20 cellular contexts compared by ENCODE assay signal in the genomic region with DNA sequence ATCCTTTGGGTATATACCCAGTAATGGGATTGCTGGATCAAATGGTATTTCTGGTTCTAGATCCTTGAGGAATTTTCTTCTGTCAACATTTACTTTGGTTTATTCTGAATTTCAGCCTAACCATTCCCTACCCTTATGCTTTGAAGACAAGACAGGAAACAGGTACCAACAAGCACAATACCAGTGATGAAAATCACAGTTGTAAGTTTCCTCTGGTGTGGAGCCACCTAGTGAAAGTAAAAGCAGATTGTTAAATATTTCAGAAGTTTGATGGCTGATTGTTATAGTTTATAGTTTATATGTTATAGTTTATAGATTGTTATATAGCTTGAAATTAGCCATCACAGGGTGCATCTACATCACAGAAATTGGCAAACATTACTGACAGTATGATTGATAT.
DNase-seq lines count a peak whose midpoint lies in the region; ATAC-seq and TF ChIP-seq lines count a peak whose summit lies in the region.
"Had no signal": no experiment of that assay in that cellular context is flagged by ENCODE, and none has a peak within 500 bp of the region (broad histone marks: within the 10 kb centered on the region; RNA-seq: fewer than 3 reads in every experiment).

No MANE protein-coding gene starts in this region.

- intact Hi-C loops in testis (cut with DNase I; ENCODE audit: low total_unique reads), result no loop called here

- no peaks in the 10 kb centered on the region for H3K4me1 ChIP-seq in testis
- H3K4me1 ChIP-seq: left lung, tibial artery had no signal

- DNase-seq in A172 (ENCODE audit: low spot score), result peak; percentile 2
- peak; percentile 6 for DNase-seq in HCEC 1CT
- peak; percentile 9 for DNase-seq in OCI-M1 (lab: John Stamatoyannopoulos, UW)
- DNase-seq in epithelial cell of esophagus (ENCODE audit: low read depth), result peak; percentile 60
- DNase-seq in NCI-H345 (lab: John Stamatoyannopoulos, UW), result no peak
- DNase-seq in testis, result no peak
- DNase-seq: activated B cell treated with CpG ODN at 0.5 μM for 24 hours; activated CD8-positive, alpha-beta T cell treated with anti-CD3 and anti-CD28 coated beads for 36 hours; anterior cingulate cortex; effector memory CD8-positive, alpha-beta T cell; head of caudate nucleus; left lung; mucosa of descending colon; NCI-H1417 treated with DMSO at 0.1 percent for 48 hours; NCI-H2171; stimulated activated CD4-positive, alpha-beta T cell treated with anti-CD3 and anti-CD28 coated beads, Interleukin-2, amount 100 ng/mL, for 24 hours; T-helper 9 cell; tibial artery had no signal

- no peak overlapping the region for H3K27ac ChIP-seq in testis
- H3K27ac ChIP-seq: left lung, tibial artery had no signal

- TF ChIP-seq CTCF in epithelial cell of esophagus (IDR thresholded peaks at IDR 0.05; ENCODE audit: insufficient read depth, low read depth, low read length, missing control alignments) (peak; percentile 52), testis (IDR thresholded peaks at IDR 0.05) (no peak)

- H3K9me3 ChIP-seq in testis, result no peaks in the 10 kb centered on the region
- H3K9me3 ChIP-seq: mucosa of descending colon, tibial artery had no signal

- ATAC-seq in GM21381 (IDR thresholded peaks at IDR 0.05; ENCODE audit: unreplicated experiment), result no peak
- no peak for ATAC-seq in HG03354 (IDR thresholded peaks at IDR 0.05; ENCODE audit: poor library complexity, severe bottlenecking, unreplicated experiment)
- ATAC-seq: activated CD8-positive, alpha-beta T cell treated with anti-CD3 and anti-CD28 coated beads for 36 hours; effector memory CD8-positive, alpha-beta T cell; left lung; mucosa of descending colon had no signal

- H3K4me3 ChIP-seq in epithelial cell of esophagus (ENCODE audit: low read length) (no peak overlapping the region), testis (no peak overlapping the region)
- H3K4me3 ChIP-seq: left lung, mucosa of descending colon, tibial artery had no signal

- H3K36me3 ChIP-seq in testis (ENCODE audit: low read depth, missing control alignments), result no peaks in the 10 kb centered on the region
- H3K36me3 ChIP-seq: left lung, tibial artery had no signal

- no peak for TF ChIP-seq POLR2A in testis (IDR thresholded peaks at IDR 0.05)

- no peaks in the 10 kb centered on the region for H3K27me3 ChIP-seq in testis
- H3K27me3 ChIP-seq: left lung, tibial artery had no signal

Comparison
In these comparisons a context has a peak if more than half of its experiments do, and no peak if none do; other contexts are left out.
1. DNase-seq: peak in A172 (single experiment), HCEC 1CT (single experiment), OCI-M1 (single experiment) and epithelial cell of esophagus (single experiment); none in NCI-H345 (single experiment) and testis (single experiment).